ENCODE assay signal across 12 cellular contexts in genomic region chr12:46356655-46357437, GRCh38. TPM values are rescaled to one million over a fixed set of nuclear protein-coding genes. Genes with fewer than 3 reads are reported as not detected.
DNase-seq lines count a peak whose midpoint lies in the region; ATAC-seq and TF ChIP-seq lines count a peak whose summit lies in the region.
"Had no signal": no experiment of that assay in that cellular context is flagged by ENCODE, and none has a peak within 500 bp of the region (broad histone marks: within the 10 kb centered on the region; RNA-seq: fewer than 3 reads in every experiment).

No MANE protein-coding gene starts in this region.

- H3K27ac ChIP-seq in 22Rv1 = peak overlapping the region; percentile 50
- H3K27ac ChIP-seq in HEK293 (ENCODE audit: extremely low read depth, low read depth, low read length) = no peak overlapping the region
- H3K27ac ChIP-seq in body of pancreas = no peak overlapping the region
- H3K27ac ChIP-seq in lower lobe of right lung = no peak overlapping the region
- H3K27ac ChIP-seq in testis = no peak overlapping the region

- 44 to 46% methylated on average over 5 of the region's 5 CpGs for WGBS in body of pancreas, 2 donors
- 62 to 75% methylated on average over 5 of the region's 5 CpGs for WGBS in testis, 2 donors

- H3K36me3 ChIP-seq in HEK293 (ENCODE audit: control insufficient read depth in 2 of 2, insufficient read depth in 1 of 2, low read length in 2 of 2) (peaks cover 19 to 33% of the 10 kb centered on the region in 2 experiments; a peak in 2 of 3 replicates), body of pancreas (replicated peaks in 1 of 2; ENCODE audit: insufficient read depth in 1 of 2, low read depth in 2 of 2) (peaks cover 17% of the 10 kb centered on the region in 2 donors), lower lobe of right lung (peaks cover 34% of the 10 kb centered on the region), testis (ENCODE audit: low read depth, missing control alignments) (no peaks in the 10 kb centered on the region)

- POLR2A ChIA-PET in HEK293 (lab: Yijun Ruan, JAX) = interaction anchor here (0.7 to 2.3 kb wide), 8 partner anchors 9 to 712 kb away, joined by 3 to 13 read pairs (median 4); partner anchors contain the start of gene SLC38A1

- ATAC-seq in body of pancreas (peak; percentile 39), lower lobe of right lung (peak; percentile 31 to 44), HG02571 (IDR thresholded peaks at IDR 0.05; ENCODE audit: unreplicated experiment) (no peak)

- H3K27me3 ChIP-seq in body of pancreas (no peaks in the 10 kb centered on the region), lower lobe of right lung (ENCODE audit: low read depth) (no peaks in the 10 kb centered on the region), testis (no peaks in the 10 kb centered on the region)

- H3K4me1 ChIP-seq in HEK293 (ENCODE audit: control insufficient read depth, insufficient read depth, low read length) (no peaks in the 10 kb centered on the region), body of pancreas (peaks cover 29% of the 10 kb centered on the region), lower lobe of right lung (peaks cover 10% of the 10 kb centered on the region), testis (no peaks in the 10 kb centered on the region)

- H3K9me3 ChIP-seq in HEK293 (ENCODE audit: control insufficient read depth, insufficient read depth, low read depth, low read length) = no peaks in the 10 kb centered on the region
- no peaks in the 10 kb centered on the region for H3K9me3 ChIP-seq in body of pancreas
- no peaks in the 10 kb centered on the region for H3K9me3 ChIP-seq in lower lobe of right lung
- no peaks in the 10 kb centered on the region for H3K9me3 ChIP-seq in testis

- TF ChIP-seq POLR2A in body of pancreas (IDR thresholded peaks at IDR 0.05) (no peak), testis (IDR thresholded peaks at IDR 0.05) (no peak)

- CTCF ChIA-PET in HEK293 (lab: Yijun Ruan, JAX) = interaction anchor here (0.7 to 1.4 kb wide), 4 partner anchors 14 to 382 kb away, joined by 3 to 5 read pairs (median 3); no protein-coding TSS in a partner anchor

- TF ChIP-seq CTCF in 22Rv1 (IDR thresholded peaks at IDR 0.05) (no peak), HEK293 (tag by site-specific recombination; IDR thresholded peaks at IDR 0.05) (no peak), body of pancreas (IDR thresholded peaks at IDR 0.05) (no peak), lower lobe of right lung (IDR thresholded peaks at IDR 0.05) (no peak), testis (IDR thresholded peaks at IDR 0.05) (no peak)

- DNase-seq in body of pancreas = no peak
- DNase-seq in lower lobe of right lung = no peak
- no peak for DNase-seq in pons (ENCODE audit: low spot score)
- DNase-seq in medulla oblongata (ENCODE audit: extremely low spot score) = no peak
- no peak for DNase-seq in testis
- DNase-seq: activated naive CD4-positive, alpha-beta T cell treated with anti-CD3 and anti-CD28 coated beads, Interleukin-2, amount 10 ng/mL, durations not matched to agents 7 days and 5 days; H7; NCI-H1694 treated with DMSO at 0.1 percent for 48 hours; T-cell had no signal

- no peak overlapping the region for H3K4me3 ChIP-seq in HEK293 (ENCODE audit: low read depth, low read length)
- no peak overlapping the region for H3K4me3 ChIP-seq in body of pancreas
- H3K4me3 ChIP-seq in lower lobe of right lung = no peak overlapping the region
- H3K4me3 ChIP-seq in testis = no peak overlapping the region

- intact Hi-C loops in body of pancreas (cut with DNase I) = loop anchor here (10.0 kb wide), 1 partner anchor 298 kb away; no protein-coding TSS in a partner anchor
- intact Hi-C loops in lower lobe of right lung (cut with DNase I) = no loop called here
- intact Hi-C loops in testis (cut with DNase I; ENCODE audit: low total_unique reads) = no loop called here

TF ChIP-seq in HEK293, 187 proteins besides CTCF, POLR2A, EP300 and RAD21:
- peak; percentile 52 for TF ChIP-seq ZNF558 (tag by site-specific recombination; IDR thresholded peaks at IDR 0.05)
- TF ChIP-seq ZBTB6 (tag by site-specific recombination; IDR thresholded peaks at IDR 0.05) = 0 out of 2 replicates have a peak, but pooled peaks have one; percentile 25
- TF ChIP-seq ZNF121 (tag by site-specific recombination; IDR thresholded peaks at IDR 0.05) = 0 out of 2 replicates have a peak, but pooled peaks have one; percentile 17
- TF ChIP-seq ZNF645 (tag by site-specific recombination; IDR thresholded peaks at IDR 0.05) = no peak
- TF ChIP-seq ZNF366 (tag by site-specific recombination; conservative IDR thresholded peaks at IDR 0.05) = peak; percentile 25; the same call in 1 of the 2 replicates

RNA-seq across cellular contexts. Expression of gene SLC38A2, which starts 15.7 kb away (rescaled TPM):
- total RNA-seq in body of pancreas = 100 to 1,000 TPM; 184 to 203 TPM
- 284 TPM for total RNA-seq in lower lobe of right lung
- 100 to 1,000 TPM; 151 to 220 TPM for total RNA-seq in testis
- polyA plus RNA-seq in testis (ENCODE audit: insufficient read depth, low read depth, low replicate concordance) = 56.4 TPM
